ENCODE assay signal across 8 cellular contexts in the genomic region with DNA sequence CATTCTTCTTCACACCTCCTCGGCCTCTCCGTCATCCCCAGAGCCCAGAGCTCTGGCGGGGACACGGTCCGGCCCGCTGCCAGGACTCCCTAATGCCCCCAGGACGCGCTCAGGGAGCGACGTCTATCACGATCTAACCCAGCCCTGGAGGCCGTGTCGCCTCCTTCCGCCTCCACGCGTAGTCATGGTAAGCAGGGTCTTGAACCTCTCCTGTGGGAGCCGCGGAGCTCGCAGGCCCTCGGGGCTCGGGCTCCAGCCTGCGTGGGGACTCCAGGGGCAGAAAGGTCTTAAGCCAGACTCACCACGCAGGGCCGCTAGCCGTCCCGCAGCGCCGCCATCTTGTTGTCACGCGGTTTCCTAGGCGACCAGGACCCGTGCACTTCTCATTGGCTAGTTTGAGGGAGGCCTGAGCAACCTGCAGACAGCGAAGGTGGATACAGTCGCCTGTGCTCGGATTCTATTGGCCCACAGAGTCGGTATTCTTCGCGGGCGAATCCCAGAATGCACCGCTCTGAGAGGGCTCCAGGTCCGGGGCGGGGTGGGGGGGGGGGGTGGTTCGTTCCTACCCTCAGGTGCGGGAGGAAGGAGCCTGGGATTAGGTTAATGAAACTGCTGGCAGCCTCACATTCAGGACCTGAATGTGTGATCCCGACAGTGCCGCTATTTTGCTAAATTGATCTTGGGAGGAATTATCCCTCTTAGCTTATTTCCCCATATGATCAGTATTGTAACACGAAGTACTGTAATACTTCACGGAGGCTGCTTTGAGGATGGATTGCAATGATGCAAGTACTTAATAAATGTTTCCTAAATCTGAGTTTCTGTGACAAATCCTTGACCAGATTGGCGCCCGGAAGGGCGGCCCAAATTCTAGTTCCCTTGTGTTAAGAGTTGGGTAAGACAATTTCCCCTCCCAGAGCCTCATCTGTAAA. TPM values are rescaled to one million over a fixed set of nuclear protein-coding genes. Genes with fewer than 3 reads are reported as not detected.
A peak's percentile ranks its signal among the peaks of the same experiment; 100 is the strongest.
DNase-seq lines count a peak whose midpoint lies in the region; ATAC-seq and TF ChIP-seq lines count a peak whose summit lies in the region.

A gene with protein sequence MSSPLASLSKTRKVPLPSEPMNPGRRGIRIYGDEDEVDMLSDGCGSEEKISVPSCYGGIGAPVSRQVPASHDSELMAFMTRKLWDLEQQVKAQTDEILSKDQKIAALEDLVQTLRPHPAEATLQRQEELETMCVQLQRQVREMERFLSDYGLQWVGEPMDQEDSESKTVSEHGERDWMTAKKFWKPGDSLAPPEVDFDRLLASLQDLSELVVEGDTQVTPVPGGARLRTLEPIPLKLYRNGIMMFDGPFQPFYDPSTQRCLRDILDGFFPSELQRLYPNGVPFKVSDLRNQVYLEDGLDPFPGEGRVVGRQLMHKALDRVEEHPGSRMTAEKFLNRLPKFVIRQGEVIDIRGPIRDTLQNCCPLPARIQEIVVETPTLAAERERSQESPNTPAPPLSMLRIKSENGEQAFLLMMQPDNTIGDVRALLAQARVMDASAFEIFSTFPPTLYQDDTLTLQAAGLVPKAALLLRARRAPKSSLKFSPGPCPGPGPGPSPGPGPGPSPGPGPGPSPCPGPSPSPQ (minus strand): TSS at position 347 of the 932 bp plus-strand sequence. CDS start 3,753 bp downstream, outside the sequence.

- no peak for TF ChIP-seq CTCF in choroid plexus epithelial cell (conservative IDR thresholded peaks at IDR 0.05; ENCODE audit: low read depth, low read length)

- ATAC-seq in GM19324 (IDR thresholded peaks at IDR 0.05; ENCODE audit: low FRiP score, unreplicated experiment) (peak; percentile 97), HG03460 (IDR thresholded peaks at IDR 0.05; ENCODE audit: unreplicated experiment) (peak; percentile 98), left colon (peak; percentile 100)
- ATAC-seq in activated CD4-positive, alpha-beta T cell treated with anti-CD3 and anti-CD28 coated beads for 36 hours, result peak; percentile 94

- H3K9ac ChIP-seq in BLaER1, result peak within 1 kb of the TSS; percentile 69

- H4K20me1 ChIP-seq in BLaER1, result no peaks in the 10 kb centered on the region

- CTCF ChIA-PET in activated CD4-positive, alpha-beta T cell treated with anti-CD3 and anti-CD28 coated beads for 36 hours (lab: Charles Lee), result interaction anchor here (0.5 to 6.4 kb wide), 11 partner anchors 13 to 495 kb away, joined by 3 to 87 read pairs (median 7); a partner anchor contains a TSS

- H3K4me1 ChIP-seq in BLaER1, result peaks cover 33% of the 10 kb centered on the region

- no peaks in the 10 kb centered on the region for H3K36me3 Mint-ChIP-seq in activated CD4-positive, alpha-beta T cell treated with anti-CD3 and anti-CD28 coated beads for 36 hours (ENCODE audit: low read depth)

- no peaks in the 10 kb centered on the region for H3K9me3 Mint-ChIP-seq in activated CD4-positive, alpha-beta T cell treated with anti-CD3 and anti-CD28 coated beads for 36 hours (ENCODE audit: low read depth)

- H3K4me2 ChIP-seq in BLaER1, result peak within 1 kb of the TSS; percentile 98

- H3K36me3 ChIP-seq in BLaER1, result no peaks in the 10 kb centered on the region

- H3K4me3 Mint-ChIP-seq in activated CD4-positive, alpha-beta T cell treated with anti-CD3 and anti-CD28 coated beads for 36 hours, result peak within 1 kb of the TSS; percentile 90

- H3K9me3 ChIP-seq in BLaER1, result no peaks in the 10 kb centered on the region

- POLR2A ChIA-PET in activated CD4-positive, alpha-beta T cell treated with anti-CD3 and anti-CD28 coated beads for 36 hours (lab: Charles Lee), result interaction anchor here (1.3 to 3.3 kb wide), 2 partner anchors 11 to 22 kb away, joined by 4 to 25 read pairs; a partner anchor contains a TSS

- intact Hi-C loops in activated CD4-positive, alpha-beta T cell treated with anti-CD3 and anti-CD28 coated beads for 36 hours (cut with DNase I, micrococcal nuclease), result loop anchor here (1.0 to 5.0 kb wide), 11 partner anchors 12 to 399 kb away; a partner anchor contains a TSS
- intact Hi-C loops in left colon (cut with DNase I, micrococcal nuclease), result no loop called here

- peak within 1 kb of the TSS; percentile 95 for H3K27ac Mint-ChIP-seq in activated CD4-positive, alpha-beta T cell treated with anti-CD3 and anti-CD28 coated beads for 36 hours

- DNase-seq in NCI-H524 treated with DMSO at 0.1 percent for 48 hours (lab: John Stamatoyannopoulos, UW), result peak; percentile 94
- DNase-seq in activated CD4-positive, alpha-beta T cell treated with anti-CD3 and anti-CD28 coated beads for 36 hours, result peak; percentile 96
- peak; percentile 97 for DNase-seq in choroid plexus epithelial cell (ENCODE audit: low read depth)
- DNase-seq in left colon, result peak; percentile 95 to 96
- peak; percentile 78 to 83 for DNase-seq in stimulated activated CD4-positive, alpha-beta T cell treated with anti-CD3 and anti-CD28 coated beads, Interleukin-1b, Interleukin-23, amount 100 ng/mL, for 4 hours (ENCODE audit: low read depth in 2 of 2)

- H3K27me3 ChIP-seq in BLaER1, result peaks cover 4% of the 10 kb centered on the region; the same call in 1 of the 2 replicates

- H3K27ac ChIP-seq in BLaER1, result peak within 1 kb of the TSS; percentile 33; the same call in 1 of the 2 replicates

- peaks cover 32% of the 10 kb centered on the region for H3K4me1 Mint-ChIP-seq in activated CD4-positive, alpha-beta T cell treated with anti-CD3 and anti-CD28 coated beads for 36 hours

- no peaks in the 10 kb centered on the region for H3K27me3 Mint-ChIP-seq in activated CD4-positive, alpha-beta T cell treated with anti-CD3 and anti-CD28 coated beads for 36 hours

- peak within 1 kb of the TSS; percentile 76 for H3K4me3 ChIP-seq in BLaER1
- peak within 1 kb of the TSS; percentile 95 for H3K4me3 ChIP-seq in choroid plexus epithelial cell (ENCODE audit: low read depth, low read length)

RNA-seq across cellular contexts. Expression of the gene that starts here (rescaled TPM):
- total RNA-seq in activated CD4-positive, alpha-beta T cell treated with anti-CD3 and anti-CD28 coated beads for 36 hours, result 10 to 100 TPM; 19.4 to 22.2 TPM
- 10 to 100 TPM in 1 of 2 donors, 1 to 10 TPM in 1; 10.0 to 13.4 TPM for total RNA-seq in left colon

Comparison
In these comparisons a context has a peak if more than half of its experiments do, and no peak if none do; other contexts are left out.
1. Peak in every context shown above with its lines: DNase-seq, ATAC-seq, H3K4me3 ChIP-seq and H3K27ac ChIP-seq.
2. intact Hi-C loops: an anchor here in activated CD4-positive, alpha-beta T cell treated with anti-CD3 and anti-CD28 coated beads for 36 hours (1.0 to 5.0 kb wide); none called in left colon.